21 cellular contexts compared by ENCODE assay signal in the genomic region with DNA sequence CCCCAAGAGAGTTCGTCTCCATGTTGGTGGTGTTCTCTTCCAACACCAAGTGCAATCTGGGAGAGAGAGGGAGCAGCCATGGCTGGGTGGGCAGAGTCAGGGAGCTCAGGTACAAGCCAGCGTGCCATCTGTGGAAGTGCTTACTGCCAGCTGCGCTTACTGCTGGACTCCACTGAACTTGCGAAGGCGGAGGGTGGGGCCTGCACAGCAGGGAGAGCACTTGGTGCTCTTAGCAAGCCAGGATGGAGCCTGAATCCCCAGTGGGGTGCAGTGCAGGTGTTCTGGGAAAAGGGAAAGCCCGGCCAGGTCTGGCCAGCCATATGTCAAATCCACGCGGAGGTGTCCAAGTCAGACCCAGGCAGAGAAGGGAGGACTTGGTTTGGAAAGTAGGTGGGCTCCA.
A peak's percentile ranks its signal among the peaks of the same experiment; 100 is the strongest.
DNase-seq lines count a peak whose midpoint lies in the region; ATAC-seq and TF ChIP-seq lines count a peak whose summit lies in the region.
"Had no signal": no experiment of that assay in that cellular context is flagged by ENCODE, and none has a peak within 500 bp of the region (broad histone marks: within the 10 kb centered on the region; RNA-seq: fewer than 3 reads in every experiment).

No MANE protein-coding gene starts in this region.

- CTCF ChIA-PET in HEK293 (lab: Yijun Ruan, JAX) = interaction anchor here (2.6 kb wide), 1 partner anchor 8 kb away, joined by 19 read pairs; no protein-coding TSS in a partner anchor

- no peak overlapping the region for H3K27ac ChIP-seq in HEK293 (ENCODE audit: extremely low read depth, low read depth, low read length)
- H3K27ac ChIP-seq: brain microvascular endothelial cell, GM23248, prostate gland, SJSA1, thyroid gland had no signal

- no peak for ATAC-seq in GM18909 (IDR thresholded peaks at IDR 0.05; ENCODE audit: poor library complexity, unreplicated experiment)
- ATAC-seq in HG03139 (IDR thresholded peaks at IDR 0.05; ENCODE audit: unreplicated experiment) = no peak
- ATAC-seq in GM18870 (IDR thresholded peaks at IDR 0.05; ENCODE audit: unreplicated experiment) = no peak
- ATAC-seq: left cardiac atrium; stimulated activated naive CD8-positive, alpha-beta T cell treated with anti-CD3 and anti-CD28 coated beads, Interleukin-15, Interleukin-2, amounts not matched to agents 100 U/mL and 50 U/mL, for 24 hours had no signal

- H3K9me3 Mint-ChIP-seq in glutamatergic neuron (ENCODE audit: unreplicated experiment) = peaks cover 8% of the 10 kb centered on the region
- H3K9me3 Mint-ChIP-seq: activated T-cell treated with anti-CD3 and anti-CD28 coated beads, Interleukin-2, amount 50 U/mL, for 24 hours had no signal

- DNase-seq in NCI-H146 (lab: John Stamatoyannopoulos, UW) = peak; percentile 77
- DNase-seq in NCI-H345 (lab: John Stamatoyannopoulos, UW) = peak; percentile 77
- peak; percentile 38 for DNase-seq in glutamatergic neuron
- DNase-seq: activated CD4-positive, alpha-beta T cell treated with anti-CD3 and anti-CD28 coated beads for 1 hour; activated naive CD4-positive, alpha-beta T cell; activated T-cell treated with anti-CD3 and anti-CD28 coated beads, Interleukin-2, amount 50 U/mL, for 24 hours; brain microvascular endothelial cell; effector CD4-positive, alpha-beta T cell; GM23248; left cardiac atrium; NCI-H226; stimulated activated CD4-positive, alpha-beta T cell treated with anti-CD3 and anti-CD28 coated beads, Interleukin-15, amount 100 ng/mL, for 24 hours; stimulated activated naive CD8-positive, alpha-beta T cell treated with anti-CD3 and anti-CD28 coated beads, Interleukin-15, Interleukin-2, amounts not matched to agents 100 U/mL and 50 U/mL, for 24 hours; T-helper 1 cell; thyroid gland had no signal

- no peaks in the 10 kb centered on the region for H3K4me1 ChIP-seq in HEK293 (ENCODE audit: control insufficient read depth, insufficient read depth, low read length)
- H3K4me1 ChIP-seq: prostate gland, thyroid gland had no signal

- H3K36me3 ChIP-seq in HEK293 (ENCODE audit: control insufficient read depth in 2 of 2, insufficient read depth in 1 of 2, low read length in 2 of 2) = no peaks in the 10 kb centered on the region
- H3K36me3 ChIP-seq: brain microvascular endothelial cell, prostate gland, SJSA1, thyroid gland had no signal

- peaks cover under 1% of the 10 kb centered on the region for H3K27me3 Mint-ChIP-seq in glutamatergic neuron (ENCODE audit: unreplicated experiment)
- H3K27me3 Mint-ChIP-seq: activated T-cell treated with anti-CD3 and anti-CD28 coated beads, Interleukin-2, amount 50 U/mL, for 24 hours had no signal

- H3K4me1 Mint-ChIP-seq in glutamatergic neuron (ENCODE audit: low read depth, unreplicated experiment) = peaks cover 40% of the 10 kb centered on the region

- H3K4me3 ChIP-seq in HEK293 (ENCODE audit: low read depth, low read length) = no peak overlapping the region
- H3K4me3 ChIP-seq: GM23248, prostate gland, SJSA1, thyroid gland had no signal

- H3K36me3 Mint-ChIP-seq in glutamatergic neuron (ENCODE audit: unreplicated experiment) = no peaks in the 10 kb centered on the region

- no peak for TF ChIP-seq CTCF in HEK293 (tag by site-specific recombination; IDR thresholded peaks at IDR 0.05)
- no peak for TF ChIP-seq CTCF in glutamatergic neuron (IDR thresholded peaks at IDR 0.05; ENCODE audit: partially characterized antibody, unreplicated experiment)

- POLR2A ChIA-PET in HEK293 (lab: Yijun Ruan, JAX) = no interaction called here

- H3K9me3 ChIP-seq in HEK293 (ENCODE audit: control insufficient read depth, insufficient read depth, low read depth, low read length) = no peaks in the 10 kb centered on the region
- H3K9me3 ChIP-seq: prostate gland, SJSA1, thyroid gland had no signal

- H3K27ac Mint-ChIP-seq in glutamatergic neuron (ENCODE audit: unreplicated experiment) = peak overlapping the region; percentile 79
- H3K27ac Mint-ChIP-seq: activated T-cell treated with anti-CD3 and anti-CD28 coated beads, Interleukin-2, amount 50 U/mL, for 24 hours had no signal

- peak overlapping the region; percentile 57 for H3K4me3 Mint-ChIP-seq in glutamatergic neuron (ENCODE audit: unreplicated experiment)
- H3K4me3 Mint-ChIP-seq: activated T-cell treated with anti-CD3 and anti-CD28 coated beads, Interleukin-2, amount 50 U/mL, for 24 hours had no signal

TF ChIP-seq in HEK293, 187 proteins besides CTCF, POLR2A, EP300 and RAD21:
- TF ChIP-seq ZNF19 (tag by site-specific recombination; IDR thresholded peaks at IDR 0.05; ENCODE audit: low read depth) (no peak), ZIC2 (tag by site-specific recombination; IDR thresholded peaks at IDR 0.05) (peak; percentile 51; the same call in 1 of the 2 replicates)
